ENCODE assay signal across 27 cellular contexts in genomic region chr19:18749362-18750231, GRCh38. TPM values are rescaled to one million over a fixed set of nuclear protein-coding genes. Genes with fewer than 3 reads are reported as not detected.
DNase-seq lines count a peak whose midpoint lies in the region; ATAC-seq, FAIRE-seq and TF ChIP-seq lines count a peak whose summit lies in the region.
"Had no signal": no experiment of that assay in that cellular context is flagged by ENCODE, and none has a peak within 500 bp of the region (broad histone marks: within the 10 kb centered on the region; RNA-seq: fewer than 3 reads in every experiment).

No MANE protein-coding gene starts in this region.

- H3K4me2 ChIP-seq in K562 (ENCODE audit: insufficient read depth, low read length) = no peak overlapping the region
- H3K4me2 ChIP-seq: KMS-11 had no signal

- H3K36me3 ChIP-seq in HEK293 (ENCODE audit: control insufficient read depth in 2 of 2, insufficient read depth in 1 of 2, low read length in 2 of 2) (peaks cover 0 to 5% of the 10 kb centered on the region in 2 experiments; a peak in 2 of 3 replicates), K562 (ENCODE audit: control insufficient read depth, insufficient read depth, low read length) (no peaks in the 10 kb centered on the region), upper lobe of right lung (peaks cover 21% of the 10 kb centered on the region)

- H3K9me1 ChIP-seq in K562 (ENCODE audit: control insufficient read depth, insufficient read depth, low read length) = no peaks in the 10 kb centered on the region

- 55% methylated on average over 22 of the region's 23 CpGs for WGBS in K562 (ENCODE audit: insufficient coverage, low coverage, missing lambda C conversion rate)

- H2AFZ ChIP-seq in K562 (ENCODE audit: low read depth, low read length) = no peak overlapping the region

- H3K4me1 Mint-ChIP-seq in nephron = peaks cover 21% of the 10 kb centered on the region

- no peak for TF ChIP-seq POLR2A in K562 (conservative IDR thresholded peaks at IDR 0.05)

- no peak for TF ChIP-seq EP300 in K562 (IDR thresholded peaks at IDR 0.05; ENCODE audit: low read length)

- DNase-seq in K562 (ENCODE audit: extremely low read depth in 1 of 4, low spot score in 3 of 4) = peak in 2 of 4 experiments; percentile 52 to 62
- DNase-seq in upper lobe of right lung = peak; percentile 55
- DNase-seq: BE2C; Caco-2; CD4-positive, alpha-beta T cell; DMS 273 treated with DMSO at 0.1 percent for 48 hours; DMS79 treated with DMSO at 0.1 percent for 48 hours; GOT3; NCI-H1105; NCI-H146; NCI-H2029; NCI-H226; NCI-H510A treated with DMSO at 0.1 percent for 48 hours; NCI-H748 treated with DMSO at 0.1 percent for 48 hours; Right ventricle myocardium superior; SW 1271; T-helper 17 cell had no signal

- intact Hi-C loops in K562 (cut with micrococcal nuclease) = no loop called here
- intact Hi-C loops in upper lobe of right lung (cut with DNase I) = no loop called here

- no peak for FAIRE-seq in K562 (lab: Jason Lieb, UNC)
- FAIRE-seq: GM12891 had no signal

- BruUV-seq in K562 (replicated peaks; lab: Mats Ljungman, UMichigan) = no TSS peak

- H3K4me1 ChIP-seq in HEK293 (ENCODE audit: control insufficient read depth, insufficient read depth, low read length) (no peaks in the 10 kb centered on the region), K562 (replicated peaks in 1 of 2; ENCODE audit: control insufficient read depth in 2 of 2, insufficient read depth in 2 of 2, low read length in 2 of 2) (peaks cover 4 to 42% of the 10 kb centered on the region in 2 experiments; a peak in 3 of 5 replicates), upper lobe of right lung (no peaks in the 10 kb centered on the region)
- H3K4me1 ChIP-seq: Caco-2 had no signal

- no peak overlapping the region for H3K4me3 ChIP-seq in HEK293 (ENCODE audit: low read depth, low read length)
- no peak overlapping the region for H3K4me3 ChIP-seq in K562
- H3K4me3 ChIP-seq in upper lobe of right lung = no peak overlapping the region

- no peak for TF ChIP-seq RAD21 in K562 (CRISPR knock-in tag; conservative IDR thresholded peaks at IDR 0.05 in 1 of 2, IDR thresholded peaks at IDR 0.05 in 1 of 2)

- H3K36me3 Mint-ChIP-seq in nephron (ENCODE audit: low read depth) = peaks cover 20% of the 10 kb centered on the region

- H4K20me1 ChIP-seq in K562 (replicated peaks; ENCODE audit: control insufficient read depth, insufficient read depth, low read length) = peaks cover 14% of the 10 kb centered on the region

- H3K27ac ChIP-seq in HEK293 (ENCODE audit: extremely low read depth, low read depth, low read length) = no peak overlapping the region
- no peak overlapping the region for H3K27ac ChIP-seq in K562 (ENCODE audit: extremely low read depth, low read depth, low read length)
- no peak overlapping the region for H3K27ac ChIP-seq in upper lobe of right lung
- H3K27ac ChIP-seq: KMS-11 had no signal

- H3K27me3 ChIP-seq in K562 (ENCODE audit: control insufficient read depth in 2 of 2, insufficient read depth in 2 of 2, low read length in 2 of 2) = no peaks in the 10 kb centered on the region
- no peaks in the 10 kb centered on the region for H3K27me3 ChIP-seq in upper lobe of right lung
- H3K27me3 ChIP-seq: BE2C had no signal

- POLR2A ChIA-PET in HEK293 (lab: Yijun Ruan, JAX) (no interaction called here), K562 (lab: Yijun Ruan, JAX) (interaction anchor here (0.5 to 1.3 kb wide), 8 partner anchors 9 to 250 kb away, joined by 3 to 5 read pairs (median 3); no protein-coding TSS in a partner anchor)

- TF ChIP-seq CTCF in HEK293 (tag by site-specific recombination; IDR thresholded peaks at IDR 0.05) (no peak), K562 (IDR thresholded peaks at IDR 0.05 in 2 of 3, conservative IDR thresholded peaks at IDR 0.05 in 1 of 3; ENCODE audit: insufficient read depth in 2 of 3, low read depth in 1 of 3, low read length in 3 of 3) (no peak), nephron (IDR thresholded peaks at IDR 0.05; ENCODE audit: unreplicated experiment in 3 of 3) (no peak), upper lobe of right lung (IDR thresholded peaks at IDR 0.05) (no peak)

- in situ Hi-C loops in K562 (cut with MboI) = no loop called here

- H3K27me3 Mint-ChIP-seq in nephron (ENCODE audit: low read depth) = no peaks in the 10 kb centered on the region
- H3K27me3 Mint-ChIP-seq: CD4-positive, alpha-beta T cell; T-helper 17 cell had no signal

- peak overlapping the region in 2 of 3 experiments; percentile 14 to 36 for H3K27ac Mint-ChIP-seq in nephron
- H3K27ac Mint-ChIP-seq: CD4-positive, alpha-beta T cell had no signal

- no peaks in the 10 kb centered on the region for H3K9me3 ChIP-seq in HEK293 (ENCODE audit: control insufficient read depth, insufficient read depth, low read depth, low read length)
- H3K9me3 ChIP-seq in K562 (replicated peaks; ENCODE audit: control insufficient read depth, insufficient read depth, low read depth, low read length) = no peaks in the 10 kb centered on the region
- no peaks in the 10 kb centered on the region for H3K9me3 ChIP-seq in upper lobe of right lung
- H3K9me3 ChIP-seq: BE2C, Caco-2 had no signal

- peak overlapping the region in 1 of 2 experiments; percentile 72; a peak in 2 of 4 replicates for H3K9ac ChIP-seq in K562 (ENCODE audit: insufficient read depth in 1 of 2, low read depth in 2 of 2, low read length in 2 of 2)
- H3K9ac ChIP-seq: KMS-11 had no signal

- H3K9me3 Mint-ChIP-seq in nephron = no peaks in the 10 kb centered on the region
- H3K9me3 Mint-ChIP-seq: CD4-positive, alpha-beta T cell had no signal

- peak; percentile 61 for ATAC-seq in K562
- no peak for ATAC-seq in upper lobe of right lung
- no peak for ATAC-seq in HG03442 (IDR thresholded peaks at IDR 0.05; ENCODE audit: unreplicated experiment)
- no peak for ATAC-seq in HG03469 (IDR thresholded peaks at IDR 0.05; ENCODE audit: unreplicated experiment)
- ATAC-seq in GM19395 (IDR thresholded peaks at IDR 0.05; ENCODE audit: unreplicated experiment) = no peak
- ATAC-seq: T-helper 17 cell had no signal

- CTCF ChIA-PET in HEK293 (lab: Yijun Ruan, JAX) = no interaction called here
- CTCF ChIA-PET in K562 (lab: Yijun Ruan, JAX; ENCODE audit: low intra/inter-chr PET ratio) = no interaction called here

- no peaks in the 10 kb centered on the region for H3K79me2 ChIP-seq in K562 (ENCODE audit: control insufficient read depth, insufficient read depth, low read length)

- no peak overlapping the region for H3K4me3 Mint-ChIP-seq in nephron
- H3K4me3 Mint-ChIP-seq: CD4-positive, alpha-beta T cell; T-helper 17 cell had no signal

TF ChIP-seq in HEK293, 187 proteins besides CTCF, POLR2A, EP300 and RAD21 (continues in another document):
- TF ChIP-seq ZSCAN4 (tag by site-specific recombination; IDR thresholded peaks at IDR 0.05) = no peak
- TF ChIP-seq SALL2 (tag by site-specific recombination; IDR thresholded peaks at IDR 0.05; ENCODE audit: borderline replicate concordance) = no peak
- no peak for TF ChIP-seq ZNF19 (tag by site-specific recombination; IDR thresholded peaks at IDR 0.05; ENCODE audit: low read depth)
- peak; percentile 53 for TF ChIP-seq ZFHX2 (tag by site-specific recombination; conservative IDR thresholded peaks at IDR 0.05)
- no peak for TF ChIP-seq ZNF2 (tag by site-specific recombination; IDR thresholded peaks at IDR 0.05)

TF ChIP-seq in K562, 482 proteins besides CTCF, POLR2A, EP300 and RAD21:
- peak; percentile 90 for TF ChIP-seq EGR1 (conservative IDR thresholded peaks at IDR 0.05)
- TF ChIP-seq NFE2 (IDR thresholded peaks at IDR 0.05; ENCODE audit: low read depth) = no peak
- TF ChIP-seq NRF1 (conservative IDR thresholded peaks at IDR 0.05 in 1 of 2, IDR thresholded peaks at IDR 0.05 in 1 of 2) = 0 out of 4 replicates have a peak, but pooled peaks of 1 of the 2 experiments have one; percentile 15
- no peak for TF ChIP-seq ATF7 (IDR thresholded peaks at IDR 0.05)

RNA-seq across cellular contexts. Expression of gene COMP, which starts 41.5 kb away (rescaled TPM):
- not detected in 2 replicates for total RNA-seq in K562 (2011; cell fraction: chromatin; rRNA removed; ENCODE audit: low replicate concordance)
- total RNA-seq in K562 (2011; cell fraction: nucleolus; rRNA removed) = not detected in 2 replicates
- total RNA-seq in K562 (2011; cell fraction: nucleoplasm; rRNA removed) = not detected in 2 replicates
- total RNA-seq in K562 (2014; rRNA removed) (not detected in 2 replicates), K562 (2014; rRNA removed; fragmentation: Illumina TruSeq; extraction: Trizol) (not detected in 2 replicates), K562 (2015; rRNA removed; fragmentation: Illumina TruSeq; extraction: Trizol) (not detected in 2 replicates), K562 (2021) (0.07 TPM in 1 of 2 replicates, not detected in the other), upper lobe of right lung (9.7 TPM)
- polyA plus RNA-seq in K562 (2011; rRNA removed) (not detected in 2 replicates), K562 (2014; fragmentation: Illumina TruSeq; extraction: Trizol) (not detected in 2 replicates), K562 (2014; fragmentation: Nextera tagmentation; extraction: Ambion mirVana) (not detected), K562 (2014; rRNA removed) (not detected in 2 replicates)
- polyA plus RNA-seq in K562 (2011; cell fraction: cytosol; rRNA removed) = not detected in 2 replicates
- polyA plus RNA-seq in K562 (2011; cell fraction: nucleus; rRNA removed) = not detected in 2 replicates
- not detected in 2 replicates for polyA plus RNA-seq in K562 (2012)
- not detected in 2 replicates for polyA minus RNA-seq in K562 (2011; rRNA and poly(A)+ RNA removed)
- not detected in 2 replicates for polyA minus RNA-seq in K562 (2011; cell fraction: cytosol; rRNA and poly(A)+ RNA removed)
- polyA minus RNA-seq in K562 (2011; cell fraction: nucleus; rRNA and poly(A)+ RNA removed) = not detected in 2 replicates
- total RNA-seq: A673; CD4-positive, alpha-beta T cell; HT1080; Right ventricle myocardium superior; SK-MEL-5; T-helper 17 cell had no signal

Comparison
In these comparisons a context has a peak if more than half of its experiments do, and no peak if none do; other contexts are left out.
1. RNA of gene COMP, which starts 41.5 kb away (total RNA-seq): 9.7 TPM in upper lobe of right lung (single experiment); 0.07 TPM in K562; every median in the first group is over 10 times any median in the second.